10 cellular contexts compared by ENCODE assay signal in the genomic region with DNA sequence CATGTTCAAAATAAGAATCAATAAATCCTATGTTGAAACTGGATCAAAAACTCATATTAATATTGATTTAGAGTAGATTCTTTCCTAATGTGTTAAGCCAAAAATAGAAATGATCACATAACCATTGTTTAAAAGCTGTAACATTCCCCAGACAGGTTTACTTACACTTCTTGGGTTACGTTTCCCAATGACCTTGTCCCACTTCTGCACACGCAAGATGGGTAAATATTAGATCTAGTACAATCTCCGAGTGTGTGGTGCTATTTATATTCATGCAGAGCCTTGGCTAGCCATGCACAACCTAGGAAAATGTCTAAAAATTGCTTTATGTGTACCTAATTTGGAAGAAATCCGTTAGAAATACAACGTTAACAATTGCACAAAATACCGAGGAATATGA. TPM values are rescaled to one million over a fixed set of nuclear protein-coding genes. Genes with fewer than 3 reads are reported as not detected.
"Had no signal": no experiment of that assay in that cellular context is flagged by ENCODE, and none has a peak within 500 bp of the region (broad histone marks: within the 10 kb centered on the region; RNA-seq: fewer than 3 reads in every experiment).

No MANE protein-coding gene starts in this region.

- FAIRE-seq: H1, H54, HTR-8/SVneo had no signal

- ATAC-seq: GM23338, HCT116 had no signal

- H2AFZ ChIP-seq: GM23338 had no signal

- H3K4me2 ChIP-seq: GM23338 had no signal

- H3K9me3 ChIP-seq: HAP-1 had no signal

- H3K27ac Mint-ChIP-seq: GM23338, HFFc6, IgD-negative memory B cell had no signal

- H3K36me3 ChIP-seq: HAP-1 had no signal

- H3K4me3 ChIP-seq: GM23338, HAP-1 had no signal

- H3K36me3 Mint-ChIP-seq: IgD-negative memory B cell had no signal

- H3K4me1 ChIP-seq: HAP-1 had no signal

- H3K9me3 Mint-ChIP-seq: GM23338 had no signal

- H3K4me1 Mint-ChIP-seq: IgD-negative memory B cell had no signal

- H3K4me3 Mint-ChIP-seq: GM23338, HFFc6, IgD-negative memory B cell had no signal

- DNase-seq: HFFc6, KBM-7 had no signal

RNA-seq across cellular contexts. Expression of gene ERC2, which starts 39.6 kb away (rescaled TPM):
- total RNA-seq: HT-29 had no signal
- polyA plus RNA-seq: IgD-negative memory B cell had no signal
